15 cellular contexts compared by ENCODE assay signal in the genomic region with DNA sequence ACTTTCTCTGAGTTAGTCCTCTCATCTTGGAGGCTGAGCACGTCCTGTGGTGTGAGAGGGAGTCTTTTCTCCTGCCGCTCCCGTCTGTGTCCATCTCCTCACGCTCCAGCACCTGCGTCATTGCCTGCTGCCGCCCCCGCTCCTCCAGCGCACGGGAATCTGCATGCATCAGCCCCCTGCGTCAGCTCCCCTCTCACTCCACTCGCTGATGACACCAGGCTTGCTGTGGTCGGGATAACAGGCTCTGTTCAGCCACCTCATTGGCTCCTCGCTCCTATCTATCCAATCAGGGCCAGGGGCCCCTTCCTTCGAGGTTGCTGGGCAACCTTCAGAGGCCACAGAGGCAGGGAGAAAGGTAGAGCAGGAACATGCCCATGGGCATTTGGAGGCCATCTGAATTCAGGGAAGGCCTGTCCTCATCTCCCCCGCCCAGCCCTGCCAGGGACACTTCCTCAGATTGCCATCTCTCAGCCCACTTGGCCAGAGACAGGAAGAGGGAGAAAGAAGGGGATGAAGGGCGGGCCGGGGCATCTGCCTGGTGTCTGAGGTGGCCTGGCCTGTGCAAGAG. TPM values are rescaled to one million over a fixed set of nuclear protein-coding genes. Genes with fewer than 3 reads are reported as not detected.
DNase-seq lines count a peak whose midpoint lies in the region; ATAC-seq and TF ChIP-seq lines count a peak whose summit lies in the region.
"Had no signal": no experiment of that assay in that cellular context is flagged by ENCODE, and none has a peak within 500 bp of the region (broad histone marks: within the 10 kb centered on the region; RNA-seq: fewer than 3 reads in every experiment).

No MANE protein-coding gene starts in this region.

- peak; percentile 60 for ATAC-seq in SK-N-SH treated with all-trans-retinoic acid at 6 μM for 48 hours
- ATAC-seq in activated CD4-positive, alpha-beta T cell treated with anti-CD3 and anti-CD28 coated beads for 36 hours: no peak

- no peak overlapping the region for H3K4me3 Mint-ChIP-seq in T-helper 2 cell treated with Interferon-gamma antibody and Interleukin-4, amounts not matched to agents 5 μg/mL and 100 μg/mL, for 36 hours
- H3K4me3 Mint-ChIP-seq in activated CD4-positive, alpha-beta T cell treated with anti-CD3 and anti-CD28 coated beads for 36 hours: no peak overlapping the region
- H3K4me3 Mint-ChIP-seq: activated CD4-positive, alpha-beta memory T cell treated with anti-CD3 and anti-CD28 coated beads for 36 hours; activated naive CD8-positive, alpha-beta T cell treated with anti-CD3 and anti-CD28 coated beads for 36 hours; naive B cell had no signal

- no peaks in the 10 kb centered on the region for H3K36me3 Mint-ChIP-seq in T-helper 2 cell treated with Interferon-gamma antibody and Interleukin-4, amounts not matched to agents 5 μg/mL and 100 μg/mL, for 36 hours (ENCODE audit: low read depth)
- H3K36me3 Mint-ChIP-seq in activated CD4-positive, alpha-beta T cell treated with anti-CD3 and anti-CD28 coated beads for 36 hours (ENCODE audit: low read depth): no peaks in the 10 kb centered on the region
- H3K36me3 Mint-ChIP-seq: activated CD4-positive, alpha-beta memory T cell treated with anti-CD3 and anti-CD28 coated beads for 36 hours; activated naive CD8-positive, alpha-beta T cell treated with anti-CD3 and anti-CD28 coated beads for 36 hours; naive B cell had no signal

- CTCF ChIA-PET in activated CD4-positive, alpha-beta T cell treated with anti-CD3 and anti-CD28 coated beads for 36 hours (lab: Charles Lee): no interaction called here

- TF ChIP-seq CTCF in retinal pigment epithelial cell (conservative IDR thresholded peaks at IDR 0.05; ENCODE audit: low read depth, low read length): no peak

- no peak overlapping the region for H3K27ac Mint-ChIP-seq in T-helper 2 cell treated with Interferon-gamma antibody and Interleukin-4, amounts not matched to agents 5 μg/mL and 100 μg/mL, for 36 hours
- no peak overlapping the region for H3K27ac Mint-ChIP-seq in activated CD4-positive, alpha-beta T cell treated with anti-CD3 and anti-CD28 coated beads for 36 hours
- H3K27ac Mint-ChIP-seq: activated CD4-positive, alpha-beta memory T cell treated with anti-CD3 and anti-CD28 coated beads for 36 hours; activated naive CD8-positive, alpha-beta T cell treated with anti-CD3 and anti-CD28 coated beads for 36 hours had no signal

- H3K4me3 ChIP-seq in retinal pigment epithelial cell (ENCODE audit: low read length): peak overlapping the region; percentile 17

- intact Hi-C loops in activated CD4-positive, alpha-beta T cell treated with anti-CD3 and anti-CD28 coated beads for 36 hours (cut with DNase I, micrococcal nuclease): no loop called here

- POLR2A ChIA-PET in activated CD4-positive, alpha-beta T cell treated with anti-CD3 and anti-CD28 coated beads for 36 hours (lab: Charles Lee): no interaction called here

- H3K4me1 Mint-ChIP-seq in T-helper 2 cell treated with Interferon-gamma antibody and Interleukin-4, amounts not matched to agents 5 μg/mL and 100 μg/mL, for 36 hours (ENCODE audit: low read depth): no peaks in the 10 kb centered on the region
- no peaks in the 10 kb centered on the region for H3K4me1 Mint-ChIP-seq in activated CD4-positive, alpha-beta T cell treated with anti-CD3 and anti-CD28 coated beads for 36 hours

- H3K9me3 Mint-ChIP-seq in T-helper 2 cell treated with Interferon-gamma antibody and Interleukin-4, amounts not matched to agents 5 μg/mL and 100 μg/mL, for 36 hours: no peaks in the 10 kb centered on the region
- no peaks in the 10 kb centered on the region for H3K9me3 Mint-ChIP-seq in activated CD4-positive, alpha-beta T cell treated with anti-CD3 and anti-CD28 coated beads for 36 hours (ENCODE audit: low read depth)
- H3K9me3 Mint-ChIP-seq: activated CD4-positive, alpha-beta memory T cell treated with anti-CD3 and anti-CD28 coated beads for 36 hours; activated naive CD8-positive, alpha-beta T cell treated with anti-CD3 and anti-CD28 coated beads for 36 hours had no signal

- DNase-seq in NCI-H1417 (lab: John Stamatoyannopoulos, UW): peak in 2 of 3 experiments; percentile 48 to 73
- no peak for DNase-seq in NCI-H1417 treated with DMSO at 0.1 percent for 48 hours (lab: John Stamatoyannopoulos, UW)
- peak in 27 of 51 donors; percentile 1 to 59 (median 26) for DNase-seq in hypothalamus (lab: John Stamatoyannopoulos, UW)
- peak; percentile 82 for DNase-seq in retinal pigment epithelial cell (ENCODE audit: low read depth)
- no peak for DNase-seq in DMS114 treated with DMSO at 0.1 percent for 48 hours (lab: John Stamatoyannopoulos, UW; ENCODE audit: unreplicated experiment)
- no peak for DNase-seq in T-helper 2 cell treated with Interferon-gamma antibody and Interleukin-4, amounts not matched to agents 5 μg/mL and 100 μg/mL, for 36 hours (ENCODE audit: low spot score)
- no peak for DNase-seq in activated CD4-positive, alpha-beta T cell treated with anti-CD3 and anti-CD28 coated beads for 36 hours
- DNase-seq: activated CD4-positive, alpha-beta memory T cell treated with anti-CD3 and anti-CD28 coated beads for 36 hours; activated naive CD8-positive, alpha-beta T cell treated with anti-CD3 and anti-CD28 coated beads for 36 hours; effector CD4-positive, alpha-beta T cell; GDM1; naive B cell; NCI-H2171; SW 1271 had no signal

- no peaks in the 10 kb centered on the region for H3K27me3 Mint-ChIP-seq in T-helper 2 cell treated with Interferon-gamma antibody and Interleukin-4, amounts not matched to agents 5 μg/mL and 100 μg/mL, for 36 hours (ENCODE audit: low read depth)
- H3K27me3 Mint-ChIP-seq in activated CD4-positive, alpha-beta T cell treated with anti-CD3 and anti-CD28 coated beads for 36 hours: peaks cover 1% of the 10 kb centered on the region
- H3K27me3 Mint-ChIP-seq: activated naive CD8-positive, alpha-beta T cell treated with anti-CD3 and anti-CD28 coated beads for 36 hours had no signal

TF ChIP-seq in SK-N-SH treated with all-trans-retinoic acid at 6 μM for 48 hours, 23 proteins besides CTCF, POLR2A, EP300 and RAD21:
- TF ChIP-seq ZFP3 (CRISPR knock-in tag; IDR thresholded peaks at IDR 0.05): no peak

RNA-seq across cellular contexts. Expression of gene ZNF185, which starts 9.3 kb away (rescaled TPM):
- total RNA-seq in activated CD4-positive, alpha-beta T cell treated with anti-CD3 and anti-CD28 coated beads for 36 hours: 1 to 10 TPM; 2.0 to 2.1 TPM

Comparison
In these comparisons a context has a peak if more than half of its experiments do, and no peak if none do; other contexts are left out.
1. DNase-seq: peak in NCI-H1417 (2 of 3), hypothalamus (27 of 51) and retinal pigment epithelial cell (single experiment); none in NCI-H1417 treated with DMSO at 0.1 percent for 48 hours (single experiment), DMS114 treated with DMSO at 0.1 percent for 48 hours (single experiment), T-helper 2 cell treated with Interferon-gamma antibody and Interleukin-4, amounts not matched to agents 5 μg/mL and 100 μg/mL, for 36 hours (single experiment) and activated CD4-positive, alpha-beta T cell treated with anti-CD3 and anti-CD28 coated beads for 36 hours (single experiment).